1 cellular context compared by ENCODE assay signal in the genomic region with DNA sequence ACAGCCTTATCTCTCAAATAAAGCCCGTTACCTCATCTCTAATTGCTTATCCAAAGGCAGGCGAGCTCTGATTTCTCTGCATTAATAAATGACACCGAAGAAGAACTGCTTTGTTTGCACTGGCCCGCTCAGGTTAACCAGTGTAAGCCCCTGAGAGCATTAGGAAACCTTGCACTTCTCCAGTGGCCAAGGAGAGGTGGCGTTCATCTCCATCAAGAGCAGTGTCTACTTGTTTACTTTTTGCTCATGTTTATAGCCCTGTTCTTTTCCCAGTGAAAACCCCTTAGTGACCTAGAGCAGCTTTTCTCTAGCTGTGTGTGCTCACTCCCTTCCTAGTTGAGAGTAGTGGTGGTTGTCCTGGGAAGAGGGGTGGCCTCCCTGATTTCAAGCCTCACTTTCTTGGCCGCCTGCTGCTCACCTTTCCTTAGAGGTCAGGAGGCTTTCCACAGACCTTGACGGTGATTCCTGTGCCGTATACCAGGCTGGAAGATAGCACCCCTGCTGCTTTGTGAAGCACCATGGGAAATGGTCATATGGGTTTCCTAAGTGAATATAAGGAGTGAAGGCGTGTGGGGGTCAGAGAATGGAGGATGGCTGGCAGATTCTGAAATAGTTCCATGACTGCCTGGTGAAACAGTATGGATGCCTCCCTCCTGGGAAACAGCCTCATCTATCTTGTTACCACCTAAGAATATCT.
TF ChIP-seq lines count a peak whose summit lies in the region.

No MANE protein-coding gene starts in this region.

TF ChIP-seq in GM23338, 12 proteins besides CTCF, POLR2A, EP300 and RAD21 (continued from another document):
- TF ChIP-seq, protein P1, sequence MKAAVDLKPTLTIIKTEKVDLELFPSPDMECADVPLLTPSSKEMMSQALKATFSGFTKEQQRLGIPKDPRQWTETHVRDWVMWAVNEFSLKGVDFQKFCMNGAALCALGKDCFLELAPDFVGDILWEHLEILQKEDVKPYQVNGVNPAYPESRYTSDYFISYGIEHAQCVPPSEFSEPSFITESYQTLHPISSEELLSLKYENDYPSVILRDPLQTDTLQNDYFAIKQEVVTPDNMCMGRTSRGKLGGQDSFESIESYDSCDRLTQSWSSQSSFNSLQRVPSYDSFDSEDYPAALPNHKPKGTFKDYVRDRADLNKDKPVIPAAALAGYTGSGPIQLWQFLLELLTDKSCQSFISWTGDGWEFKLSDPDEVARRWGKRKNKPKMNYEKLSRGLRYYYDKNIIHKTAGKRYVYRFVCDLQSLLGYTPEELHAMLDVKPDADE (IDR thresholded peaks at IDR 0.05) = no peak
- TF ChIP-seq ZNF114 (CRISPR knock-in tag; IDR thresholded peaks at IDR 0.05) (no peak), EZH2phosphoT487 (IDR thresholded peaks at IDR 0.05; ENCODE audit: unreplicated experiment) (no peak), STAT1 (IDR thresholded peaks at IDR 0.05; ENCODE audit: unreplicated experiment) (no peak), CREB1 (CRISPR knock-in tag; IDR thresholded peaks at IDR 0.05; ENCODE audit: low read depth) (no peak), ZNF331 (CRISPR knock-in tag; IDR thresholded peaks at IDR 0.05; ENCODE audit: low read depth) (no peak), JUNB (IDR thresholded peaks at IDR 0.05; ENCODE audit: unreplicated experiment) (no peak), EZH2 (IDR thresholded peaks at IDR 0.05; ENCODE audit: low read depth, unreplicated experiment) (no peak), POLR2AphosphoS5 (IDR thresholded peaks at IDR 0.05; ENCODE audit: low read depth) (no peak)
- TF ChIP-seq, protein P2, sequence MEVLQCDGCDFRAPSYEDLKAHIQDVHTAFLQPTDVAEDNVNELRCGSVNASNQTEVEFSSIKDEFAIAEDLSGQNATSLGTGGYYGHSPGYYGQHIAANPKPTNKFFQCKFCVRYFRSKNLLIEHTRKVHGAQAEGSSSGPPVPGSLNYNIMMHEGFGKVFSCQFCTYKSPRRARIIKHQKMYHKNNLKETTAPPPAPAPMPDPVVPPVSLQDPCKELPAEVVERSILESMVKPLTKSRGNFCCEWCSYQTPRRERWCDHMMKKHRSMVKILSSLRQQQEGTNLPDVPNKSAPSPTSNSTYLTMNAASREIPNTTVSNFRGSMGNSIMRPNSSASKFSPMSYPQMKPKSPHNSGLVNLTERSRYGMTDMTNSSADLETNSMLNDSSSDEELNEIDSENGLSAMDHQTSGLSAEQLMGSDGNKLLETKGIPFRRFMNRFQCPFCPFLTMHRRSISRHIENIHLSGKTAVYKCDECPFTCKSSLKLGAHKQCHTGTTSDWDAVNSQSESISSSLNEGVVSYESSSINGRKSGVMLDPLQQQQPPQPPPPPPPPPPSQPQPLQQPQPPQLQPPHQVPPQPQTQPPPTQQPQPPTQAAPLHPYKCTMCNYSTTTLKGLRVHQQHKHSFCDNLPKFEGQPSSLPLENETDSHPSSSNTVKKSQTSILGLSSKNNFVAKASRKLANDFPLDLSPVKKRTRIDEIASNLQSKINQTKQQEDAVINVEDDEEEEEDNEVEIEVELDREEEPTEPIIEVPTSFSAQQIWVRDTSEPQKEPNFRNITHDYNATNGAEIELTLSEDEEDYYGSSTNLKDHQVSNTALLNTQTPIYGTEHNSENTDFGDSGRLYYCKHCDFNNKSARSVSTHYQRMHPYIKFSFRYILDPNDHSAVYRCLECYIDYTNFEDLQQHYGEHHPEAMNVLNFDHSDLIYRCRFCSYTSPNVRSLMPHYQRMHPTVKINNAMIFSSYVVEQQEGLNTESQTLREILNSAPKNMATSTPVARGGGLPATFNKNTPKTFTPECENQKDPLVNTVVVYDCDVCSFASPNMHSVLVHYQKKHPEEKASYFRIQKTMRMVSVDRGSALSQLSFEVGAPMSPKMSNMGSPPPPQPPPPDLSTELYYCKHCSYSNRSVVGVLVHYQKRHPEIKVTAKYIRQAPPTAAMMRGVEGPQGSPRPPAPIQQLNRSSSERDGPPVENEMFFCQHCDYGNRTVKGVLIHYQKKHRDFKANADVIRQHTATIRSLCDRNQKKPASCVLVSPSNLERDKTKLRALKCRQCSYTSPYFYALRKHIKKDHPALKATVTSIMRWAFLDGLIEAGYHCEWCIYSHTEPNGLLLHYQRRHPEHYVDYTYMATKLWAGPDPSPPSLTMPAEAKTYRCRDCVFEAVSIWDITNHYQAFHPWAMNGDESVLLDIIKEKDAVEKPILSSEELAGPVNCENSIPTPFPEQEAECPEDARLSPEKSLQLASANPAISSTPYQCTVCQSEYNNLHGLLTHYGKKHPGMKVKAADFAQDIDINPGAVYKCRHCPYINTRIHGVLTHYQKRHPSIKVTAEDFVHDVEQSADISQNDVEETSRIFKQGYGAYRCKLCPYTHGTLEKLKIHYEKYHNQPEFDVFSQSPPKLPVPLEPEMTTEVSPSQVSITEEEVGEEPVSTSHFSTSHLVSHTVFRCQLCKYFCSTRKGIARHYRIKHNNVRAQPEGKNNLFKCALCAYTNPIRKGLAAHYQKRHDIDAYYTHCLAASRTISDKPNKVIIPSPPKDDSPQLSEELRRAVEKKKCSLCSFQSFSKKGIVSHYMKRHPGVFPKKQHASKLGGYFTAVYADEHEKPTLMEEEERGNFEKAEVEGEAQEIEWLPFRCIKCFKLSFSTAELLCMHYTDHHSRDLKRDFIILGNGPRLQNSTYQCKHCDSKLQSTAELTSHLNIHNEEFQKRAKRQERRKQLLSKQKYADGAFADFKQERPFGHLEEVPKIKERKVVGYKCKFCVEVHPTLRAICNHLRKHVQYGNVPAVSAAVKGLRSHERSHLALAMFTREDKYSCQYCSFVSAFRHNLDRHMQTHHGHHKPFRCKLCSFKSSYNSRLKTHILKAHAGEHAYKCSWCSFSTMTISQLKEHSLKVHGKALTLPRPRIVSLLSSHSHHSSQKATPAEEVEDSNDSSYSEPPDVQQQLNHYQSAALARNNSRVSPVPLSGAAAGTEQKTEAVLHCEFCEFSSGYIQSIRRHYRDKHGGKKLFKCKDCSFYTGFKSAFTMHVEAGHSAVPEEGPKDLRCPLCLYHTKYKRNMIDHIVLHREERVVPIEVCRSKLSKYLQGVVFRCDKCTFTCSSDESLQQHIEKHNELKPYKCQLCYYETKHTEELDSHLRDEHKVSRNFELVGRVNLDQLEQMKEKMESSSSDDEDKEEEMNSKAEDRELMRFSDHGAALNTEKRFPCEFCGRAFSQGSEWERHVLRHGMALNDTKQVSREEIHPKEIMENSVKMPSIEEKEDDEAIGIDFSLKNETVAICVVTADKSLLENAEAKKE (CRISPR knock-in tag; IDR thresholded peaks at IDR 0.05) = no peak
- TF ChIP-seq, protein P3, sequence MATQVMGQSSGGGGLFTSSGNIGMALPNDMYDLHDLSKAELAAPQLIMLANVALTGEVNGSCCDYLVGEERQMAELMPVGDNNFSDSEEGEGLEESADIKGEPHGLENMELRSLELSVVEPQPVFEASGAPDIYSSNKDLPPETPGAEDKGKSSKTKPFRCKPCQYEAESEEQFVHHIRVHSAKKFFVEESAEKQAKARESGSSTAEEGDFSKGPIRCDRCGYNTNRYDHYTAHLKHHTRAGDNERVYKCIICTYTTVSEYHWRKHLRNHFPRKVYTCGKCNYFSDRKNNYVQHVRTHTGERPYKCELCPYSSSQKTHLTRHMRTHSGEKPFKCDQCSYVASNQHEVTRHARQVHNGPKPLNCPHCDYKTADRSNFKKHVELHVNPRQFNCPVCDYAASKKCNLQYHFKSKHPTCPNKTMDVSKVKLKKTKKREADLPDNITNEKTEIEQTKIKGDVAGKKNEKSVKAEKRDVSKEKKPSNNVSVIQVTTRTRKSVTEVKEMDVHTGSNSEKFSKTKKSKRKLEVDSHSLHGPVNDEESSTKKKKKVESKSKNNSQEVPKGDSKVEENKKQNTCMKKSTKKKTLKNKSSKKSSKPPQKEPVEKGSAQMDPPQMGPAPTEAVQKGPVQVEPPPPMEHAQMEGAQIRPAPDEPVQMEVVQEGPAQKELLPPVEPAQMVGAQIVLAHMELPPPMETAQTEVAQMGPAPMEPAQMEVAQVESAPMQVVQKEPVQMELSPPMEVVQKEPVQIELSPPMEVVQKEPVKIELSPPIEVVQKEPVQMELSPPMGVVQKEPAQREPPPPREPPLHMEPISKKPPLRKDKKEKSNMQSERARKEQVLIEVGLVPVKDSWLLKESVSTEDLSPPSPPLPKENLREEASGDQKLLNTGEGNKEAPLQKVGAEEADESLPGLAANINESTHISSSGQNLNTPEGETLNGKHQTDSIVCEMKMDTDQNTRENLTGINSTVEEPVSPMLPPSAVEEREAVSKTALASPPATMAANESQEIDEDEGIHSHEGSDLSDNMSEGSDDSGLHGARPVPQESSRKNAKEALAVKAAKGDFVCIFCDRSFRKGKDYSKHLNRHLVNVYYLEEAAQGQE (IDR thresholded peaks at IDR 0.05; ENCODE audit: unreplicated experiment) = no peak
